Comparison of ENCODE assay signal across 13 cellular contexts in genomic region chr3:156519758-156520162, GRCh38. TPM values are rescaled to one million over a fixed set of nuclear protein-coding genes. Genes with fewer than 3 reads are reported as not detected.
DNase-seq lines count a peak whose midpoint lies in the region; ATAC-seq, FAIRE-seq and TF ChIP-seq lines count a peak whose summit lies in the region.
"Had no signal": no experiment of that assay in that cellular context is flagged by ENCODE, and none has a peak within 500 bp of the region (broad histone marks: within the 10 kb centered on the region; RNA-seq: fewer than 3 reads in every experiment).

No MANE protein-coding gene starts in this region.

- H3K27me3 ChIP-seq in bronchial epithelial cell (ENCODE audit: control insufficient read depth, insufficient read depth, low read length), result no peaks in the 10 kb centered on the region
- H3K27me3 ChIP-seq: MG63 had no signal

- H3K36me3 Mint-ChIP-seq in nephron progenitor cell (ENCODE audit: low read depth), result no peaks in the 10 kb centered on the region

- no peaks in the 10 kb centered on the region for H3K9me3 Mint-ChIP-seq in nephron progenitor cell

- no peak overlapping the region for H3K4me3 Mint-ChIP-seq in nephron progenitor cell

- H3K36me3 ChIP-seq in bronchial epithelial cell (ENCODE audit: control insufficient read depth, insufficient read depth, low read length), result no peaks in the 10 kb centered on the region
- H3K36me3 ChIP-seq: HAP-1, MG63 had no signal

- ATAC-seq in GM19468 (IDR thresholded peaks at IDR 0.05; ENCODE audit: extremely low read depth, unreplicated experiment) (peak; percentile 73), HG03045 (IDR thresholded peaks at IDR 0.05; ENCODE audit: unreplicated experiment) (peak; percentile 66)

- no peak overlapping the region for H3K27ac Mint-ChIP-seq in nephron progenitor cell

- H3K4me3 ChIP-seq in bronchial epithelial cell (ENCODE audit: low read depth, low read length), result no peak overlapping the region
- H3K4me3 ChIP-seq: HAP-1, left ventricle myocardium inferior, MG63 had no signal

- H3K27me3 Mint-ChIP-seq in nephron progenitor cell (ENCODE audit: low read depth, poor library complexity), result peaks cover 11% of the 10 kb centered on the region

- FAIRE-seq in bronchial epithelial cell (lab: Jason Lieb, UNC), result no peak

- TF ChIP-seq CTCF in bronchial epithelial cell (IDR thresholded peaks at IDR 0.05; ENCODE audit: insufficient read depth, low read length, severe bottlenecking) (no peak), nephron progenitor cell (IDR thresholded peaks at IDR 0.05) (no peak)

- peak; percentile 62 for DNase-seq in DMS153 (lab: John Stamatoyannopoulos, UW)
- no peak for DNase-seq in DMS153 treated with DMSO at 0.1 percent for 48 hours (lab: John Stamatoyannopoulos, UW; ENCODE audit: unreplicated experiment)
- DNase-seq in bronchial epithelial cell (ENCODE audit: low read depth), result peak; percentile 35
- DNase-seq in pons (ENCODE audit: low spot score), result no peak
- DNase-seq in occipital lobe (lab: John Stamatoyannopoulos, UW), result no peak
- DNase-seq in nephron progenitor cell, result no peak
- DNase-seq: caudate nucleus, left ventricle myocardium inferior, MG63, NCI-H82 had no signal

- H3K4me1 Mint-ChIP-seq in nephron progenitor cell, result no peaks in the 10 kb centered on the region

RNA-seq across cellular contexts. Expression of gene SSR3, which starts 35.2 kb away (rescaled TPM):
- total RNA-seq in bronchial epithelial cell, result 168 and 245 TPM in 2 replicates
- 101 TPM for total RNA-seq in occipital lobe

Comparison
In these comparisons a context has a peak if more than half of its experiments do, and no peak if none do; other contexts are left out.
1. DNase-seq: peak in DMS153 (single experiment) and bronchial epithelial cell (single experiment); none in DMS153 treated with DMSO at 0.1 percent for 48 hours (single experiment), pons (single experiment), occipital lobe (single experiment) and nephron progenitor cell (single experiment).